8 cellular contexts compared by ENCODE assay signal in the genomic region with DNA sequence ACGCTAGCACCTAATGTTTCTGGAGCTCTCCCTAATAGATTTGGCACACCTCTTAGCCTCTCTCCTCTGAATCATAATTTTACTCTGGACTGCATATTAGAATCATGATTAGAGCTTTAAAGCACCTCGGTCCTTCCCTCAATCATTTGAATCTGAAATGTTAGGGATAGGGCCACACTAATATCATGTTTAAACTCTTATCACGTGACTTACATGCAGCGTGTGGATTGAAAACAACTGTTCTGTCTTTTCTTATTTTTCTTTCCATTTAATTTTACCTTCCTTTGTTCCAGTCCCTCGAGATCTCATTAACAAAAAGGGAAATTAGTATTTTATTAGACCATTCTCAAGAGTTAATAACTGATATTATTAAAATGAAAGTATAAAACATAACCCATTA.
"Had no signal": no experiment of that assay in that cellular context is flagged by ENCODE, and none has a peak within 500 bp of the region (broad histone marks: within the 10 kb centered on the region; RNA-seq: fewer than 3 reads in every experiment).

No MANE protein-coding gene starts in this region.

- H3K4me3 ChIP-seq: GM23338 had no signal

- H3K27me3 Mint-ChIP-seq: IgD-negative memory B cell had no signal

- H3K4me3 Mint-ChIP-seq: GM23338, H9, IgD-negative memory B cell had no signal

- ATAC-seq: GM23338 had no signal

- H3K27ac Mint-ChIP-seq: GM23338, H9, IgD-negative memory B cell had no signal

- H3K36me3 Mint-ChIP-seq: IgD-negative memory B cell had no signal

- FAIRE-seq: H1, H54, HTR-8/SVneo had no signal

- H3K4me1 Mint-ChIP-seq: GM23338, H9, IgD-negative memory B cell had no signal

- DNase-seq: H9, HCEC 1CT, KG1 had no signal

- H3K4me2 ChIP-seq: GM23338 had no signal

- H2AFZ ChIP-seq: GM23338 had no signal
